ENCODE assay signal across 24 cellular contexts in genomic region chr18:44568343-44568742, GRCh38.
A peak's percentile ranks its signal among the peaks of the same experiment; 100 is the strongest.
DNase-seq lines count a peak whose midpoint lies in the region; TF ChIP-seq lines count a peak whose summit lies in the region.
"Had no signal": no experiment of that assay in that cellular context is flagged by ENCODE, and none has a peak within 500 bp of the region (broad histone marks: within the 10 kb centered on the region; RNA-seq: fewer than 3 reads in every experiment).

No MANE protein-coding gene starts in this region.

- H3K9me3 ChIP-seq in HEK293 (ENCODE audit: control insufficient read depth, insufficient read depth, low read depth, low read length), result no peaks in the 10 kb centered on the region
- no peaks in the 10 kb centered on the region for H3K9me3 ChIP-seq in adipocyte (ENCODE audit: control insufficient read depth, low read length)
- H3K9me3 ChIP-seq: BE2C, MG63 had no signal

- TF ChIP-seq CTCF in HEK293 (tag by site-specific recombination; IDR thresholded peaks at IDR 0.05) (no peak), epithelial cell of esophagus (IDR thresholded peaks at IDR 0.05; ENCODE audit: insufficient read depth, low read depth, low read length, missing control alignments) (no peak)

- POLR2A ChIA-PET in HEK293 (lab: Yijun Ruan, JAX), result no interaction called here

- no peak overlapping the region for H3K9ac ChIP-seq in adipocyte (ENCODE audit: low read length)

- H3K4me3 ChIP-seq in HEK293 (ENCODE audit: low read depth, low read length) (no peak overlapping the region), adipocyte (ENCODE audit: low read length) (no peak overlapping the region), epithelial cell of esophagus (ENCODE audit: low read length) (no peak overlapping the region)
- H3K4me3 ChIP-seq: GM23338, K562, MG63, SK-N-MC had no signal

- no peaks in the 10 kb centered on the region for H3K4me1 ChIP-seq in HEK293 (ENCODE audit: control insufficient read depth, insufficient read depth, low read length)
- no peaks in the 10 kb centered on the region for H3K4me1 ChIP-seq in adipocyte (ENCODE audit: control insufficient read depth, insufficient read depth, low read length)
- H3K4me1 ChIP-seq: BE2C had no signal

- peak; percentile 17 for DNase-seq in adipocyte (ENCODE audit: low read depth)
- peak; percentile 79 for DNase-seq in epithelial cell of esophagus (ENCODE audit: low read depth)
- DNase-seq in renal cortical epithelial cell (ENCODE audit: low read depth), result peak; percentile 86
- no peak for DNase-seq in NCI-H2171 treated with DMSO at 0.1 percent for 48 hours (lab: John Stamatoyannopoulos, UW)
- no peak for DNase-seq in GDM1 (lab: John Stamatoyannopoulos, UW)
- no peak for DNase-seq in medulla oblongata (ENCODE audit: extremely low spot score)
- DNase-seq: 8988T; ACHN; BE2C; Calu3; CD8-positive, alpha-beta memory T cell; DND-41; H9; Kasumi-1; MG63; NCI-H1694; NCI-H2029 treated with DMSO at 0.1 percent for 48 hours; NCI-H2227 treated with DMSO at 0.1 percent for 48 hours; NCI-H526 treated with DMSO at 0.1 percent for 48 hours; SIG-M5 had no signal

- H3K27ac ChIP-seq in HEK293 (ENCODE audit: extremely low read depth, low read depth, low read length), result no peak overlapping the region
- H3K27ac ChIP-seq: SK-N-MC had no signal

- CTCF ChIA-PET in HEK293 (lab: Yijun Ruan, JAX), result interaction anchor here (0.5 to 0.7 kb wide), 3 partner anchors 410 to 971 kb away, joined by 3 to 4 read pairs (median 3); no protein-coding TSS in a partner anchor

- no peaks in the 10 kb centered on the region for H3K27me3 ChIP-seq in adipocyte (replicated peaks; ENCODE audit: control insufficient read depth, insufficient read depth, low read length)
- H3K27me3 ChIP-seq: BE2C, MG63 had no signal

- no peaks in the 10 kb centered on the region for H3K36me3 ChIP-seq in HEK293 (ENCODE audit: control insufficient read depth in 2 of 2, insufficient read depth in 1 of 2, low read length in 2 of 2)
- no peaks in the 10 kb centered on the region for H3K36me3 ChIP-seq in adipocyte (ENCODE audit: control insufficient read depth, insufficient read depth, low read length, severe bottlenecking)
- H3K36me3 ChIP-seq: BE2C, MG63 had no signal

TF ChIP-seq in HEK293, 187 proteins besides CTCF, POLR2A, EP300 and RAD21:
- no peak for TF ChIP-seq ZNF23 (tag by site-specific recombination; IDR thresholded peaks at IDR 0.05; ENCODE audit: borderline replicate concordance)
- peak; percentile 13; the same call in 1 of the 2 replicates for TF ChIP-seq FEZF1 (tag by site-specific recombination; IDR thresholded peaks at IDR 0.05)

Comparison
In these comparisons a context has a peak if more than half of its experiments do, and no peak if none do; other contexts are left out.
1. DNase-seq: peak in adipocyte (single experiment), epithelial cell of esophagus (single experiment) and renal cortical epithelial cell (single experiment); none in NCI-H2171 treated with DMSO at 0.1 percent for 48 hours (single experiment), GDM1 (single experiment) and medulla oblongata (single experiment).